In the genomic region with DNA sequence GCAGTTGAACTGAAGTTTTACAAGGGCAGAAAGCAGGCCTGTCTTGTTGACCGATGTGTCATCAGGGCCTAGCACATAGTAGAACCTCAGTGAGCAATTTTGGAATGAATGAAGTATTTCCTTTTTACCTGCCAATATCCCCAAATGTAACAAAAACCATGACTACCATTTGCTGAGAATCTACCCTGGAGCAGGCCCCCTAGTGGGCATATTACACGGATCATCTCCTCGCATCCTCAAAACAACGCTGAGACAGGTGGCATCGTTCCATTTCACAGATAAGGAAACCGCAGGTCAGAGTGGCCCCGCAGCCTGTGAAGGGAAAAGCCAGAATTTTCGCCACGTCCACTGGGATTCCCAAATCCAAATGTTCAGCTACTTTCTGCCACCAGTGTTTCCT, we compare ENCODE assay signal across 9 cellular contexts.
A peak's percentile ranks its signal among the peaks of the same experiment; 100 is the strongest.
DNase-seq lines count a peak whose midpoint lies in the region; ATAC-seq and TF ChIP-seq lines count a peak whose summit lies in the region.
"Had no signal": no experiment of that assay in that cellular context is flagged by ENCODE, and none has a peak within 500 bp of the region (broad histone marks: within the 10 kb centered on the region; RNA-seq: fewer than 3 reads in every experiment).

No MANE protein-coding gene starts in this region.

- H3K9me3 ChIP-seq in esophagus muscularis mucosa = peaks cover 0 to 24% (median 12%) of the 10 kb centered on the region in 4 donors

- H3K36me3 ChIP-seq in KMS-11 (ENCODE audit: insufficient read depth) (no peaks in the 10 kb centered on the region), esophagus muscularis mucosa (no peaks in the 10 kb centered on the region)

- TF ChIP-seq EP300 in esophagus muscularis mucosa (IDR thresholded peaks at IDR 0.05) = no peak

- WGBS in esophagus muscularis mucosa = 64% methylated on average over 9 of the region's 9 CpGs

- intact Hi-C loops in esophagus muscularis mucosa (cut with DNase I) = no loop called here

- H3K27ac ChIP-seq in KMS-11 (no peak overlapping the region), esophagus muscularis mucosa (replicated peaks in 1 of 4) (no peak overlapping the region)

- peak; percentile 34; the same call in 1 of the 2 replicates for TF ChIP-seq CTCF in KMS-11 (conservative IDR thresholded peaks at IDR 0.05; ENCODE audit: low read depth, low read length)
- peak; percentile 69 for TF ChIP-seq CTCF in astrocyte of the spinal cord (IDR thresholded peaks at IDR 0.05; ENCODE audit: low read depth, low read length)
- TF ChIP-seq CTCF in progenitor cell of endocrine pancreas (IDR thresholded peaks at IDR 0.05; ENCODE audit: unreplicated experiment) = peak; percentile 56
- peak in 1 of 3 experiments; percentile 20 for TF ChIP-seq CTCF in esophagus muscularis mucosa (IDR thresholded peaks at IDR 0.05)

- H3K4me2 ChIP-seq in KMS-11 = no peak overlapping the region

- no peaks in the 10 kb centered on the region for H3K36me3 Mint-ChIP-seq in progenitor cell of endocrine pancreas (ENCODE audit: insufficient read depth)
- H3K36me3 Mint-ChIP-seq: T-cell had no signal

- H3K27me3 Mint-ChIP-seq in progenitor cell of endocrine pancreas = peaks cover 11% of the 10 kb centered on the region

- no peaks in the 10 kb centered on the region for H3K4me1 Mint-ChIP-seq in progenitor cell of endocrine pancreas (ENCODE audit: low read depth)
- H3K4me1 Mint-ChIP-seq: T-cell had no signal

- no peaks in the 10 kb centered on the region for H3K4me1 ChIP-seq in KMS-11 (ENCODE audit: low read depth, poor library complexity, severe bottlenecking)
- no peaks in the 10 kb centered on the region for H3K4me1 ChIP-seq in esophagus muscularis mucosa

- ATAC-seq in HG03280 (IDR thresholded peaks at IDR 0.05; ENCODE audit: unreplicated experiment) = no peak
- ATAC-seq in HG03342 (IDR thresholded peaks at IDR 0.05; ENCODE audit: unreplicated experiment) = no peak
- ATAC-seq: T-cell had no signal

- H3K79me2 ChIP-seq in KMS-11 (ENCODE audit: insufficient read depth, low read depth) = no peaks in the 10 kb centered on the region

- no peak overlapping the region for H3K9ac ChIP-seq in KMS-11

- peak; percentile 6 for DNase-seq in NCI-H2227 (lab: John Stamatoyannopoulos, UW; ENCODE audit: unreplicated experiment)
- no peak for DNase-seq in NCI-H2227 treated with DMSO at 0.1 percent for 48 hours (lab: John Stamatoyannopoulos, UW)
- no peak for DNase-seq in astrocyte of the spinal cord (ENCODE audit: low read depth, low spot score)
- DNase-seq in progenitor cell of endocrine pancreas (ENCODE audit: low spot score, unreplicated experiment) = no peak
- no peak for DNase-seq in esophagus muscularis mucosa (ENCODE audit: extremely low spot score)

- H2AFZ ChIP-seq in KMS-11 (ENCODE audit: low read depth) = no peak overlapping the region

- H3K9me3 Mint-ChIP-seq in progenitor cell of endocrine pancreas (ENCODE audit: low read depth) = no peaks in the 10 kb centered on the region

- H3K4me3 Mint-ChIP-seq in progenitor cell of endocrine pancreas (ENCODE audit: low read depth) = no peak overlapping the region
- H3K4me3 Mint-ChIP-seq: T-cell had no signal

- TF ChIP-seq POLR2A in esophagus muscularis mucosa (IDR thresholded peaks at IDR 0.05; ENCODE audit: low read depth) = no peak

- H3K27me3 ChIP-seq in KMS-11 (ENCODE audit: insufficient read depth, low read depth) = peaks cover 4% of the 10 kb centered on the region; the same call in 1 of the 2 replicates
- H3K27me3 ChIP-seq in esophagus muscularis mucosa = peaks cover 0 to 37% (median 0%) of the 10 kb centered on the region in 4 donors

- H3K4me3 ChIP-seq in KMS-11 (IDR thresholded peaks at IDR 0.05; ENCODE audit: insufficient read depth, low read depth, low read length) (no peak overlapping the region), astrocyte of the spinal cord (ENCODE audit: low read depth, low read length) (no peak overlapping the region), esophagus muscularis mucosa (no peak overlapping the region)

- H3K27ac Mint-ChIP-seq in progenitor cell of endocrine pancreas = no peak overlapping the region
- H3K27ac Mint-ChIP-seq: T-cell had no signal

- H4K20me1 ChIP-seq in KMS-11 (ENCODE audit: insufficient read depth) = no peaks in the 10 kb centered on the region

- in situ Hi-C loops in astrocyte of the spinal cord (cut with HindIII; ENCODE audit: low sequenced_read_pairs) = no loop called here
